9 cellular contexts compared by ENCODE assay signal in genomic region chr1:56644941-56645662, GRCh38. TPM values are rescaled to one million over a fixed set of nuclear protein-coding genes. Genes with fewer than 3 reads are reported as not detected.
DNase-seq lines count a peak whose midpoint lies in the region; ATAC-seq and TF ChIP-seq lines count a peak whose summit lies in the region.
"Had no signal": no experiment of that assay in that cellular context is flagged by ENCODE, and none has a peak within 500 bp of the region (broad histone marks: within the 10 kb centered on the region; RNA-seq: fewer than 3 reads in every experiment).

Gene PRKAA2, plus strand, starts transcription at chr1:56645314. Its CDS starts 74 bp downstream, at chr1:56645388.

- peak; percentile 92 for ATAC-seq in left ventricle myocardium superior

- no peaks in the 10 kb centered on the region for H3K36me3 Mint-ChIP-seq in activated CD4-positive, alpha-beta T cell treated with anti-CD3 and anti-CD28 coated beads, Interleukin-2, amount 10 ng/mL, durations not matched to agents 24 days and 14 days (ENCODE audit: low read depth)

- H3K4me3 ChIP-seq in MG63 (peak within 1 kb of the TSS; percentile 63), adrenal gland (peak within 1 kb of the TSS in 2 of 4 donors; percentile 38 to 90)

- H3K4me1 ChIP-seq in adrenal gland (replicated peaks in 1 of 2): peaks cover 5 to 8% of the 10 kb centered on the region in 2 donors

- WGBS in adrenal gland, 4 donors: 0 to 1% (median 1%) methylated on average over 21 to 101 of the region's 101 CpGs

- peaks cover 43% of the 10 kb centered on the region for H3K27me3 Mint-ChIP-seq in activated CD4-positive, alpha-beta T cell treated with anti-CD3 and anti-CD28 coated beads, Interleukin-2, amount 10 ng/mL, durations not matched to agents 24 days and 14 days

- intact Hi-C loops in activated CD4-positive, alpha-beta T cell treated with anti-CD3 and anti-CD28 coated beads, Interleukin-2, amount 10 ng/mL, durations not matched to agents 24 days and 14 days (cut with micrococcal nuclease): no loop called here
- intact Hi-C loops in adrenal gland (cut with DNase I) (no loop called here), left ventricle myocardium superior (cut with micrococcal nuclease) (no loop called here), posterior cingulate gyrus (cut with DNase I) (no loop called here)

- H3K27ac ChIP-seq in adrenal gland: peak within 1 kb of the TSS in 1 of 5 donors; percentile 40
- H3K27ac ChIP-seq: epithelial cell of prostate had no signal

- H3K4me1 Mint-ChIP-seq in activated CD4-positive, alpha-beta T cell treated with anti-CD3 and anti-CD28 coated beads, Interleukin-2, amount 10 ng/mL, durations not matched to agents 24 days and 14 days: peaks cover 2% of the 10 kb centered on the region

- peak within 1 kb of the TSS; percentile 42 for H3K4me3 Mint-ChIP-seq in activated CD4-positive, alpha-beta T cell treated with anti-CD3 and anti-CD28 coated beads, Interleukin-2, amount 10 ng/mL, durations not matched to agents 24 days and 14 days

- no peak for TF ChIP-seq POLR2A in adrenal gland (IDR thresholded peaks at IDR 0.05)

- H3K27me3 ChIP-seq in MG63 (no peaks in the 10 kb centered on the region), adrenal gland (no peaks in the 10 kb centered on the region)

- H3K36me3 ChIP-seq in MG63 (no peaks in the 10 kb centered on the region), adrenal gland (replicated peaks in 1 of 2) (no peaks in the 10 kb centered on the region)

- TF ChIP-seq CTCF in adrenal gland (IDR thresholded peaks at IDR 0.05): no peak

- H3K9me3 ChIP-seq in MG63 (no peaks in the 10 kb centered on the region), adrenal gland (replicated peaks in 1 of 3) (no peaks in the 10 kb centered on the region)

- peak; percentile 55 for DNase-seq in activated CD4-positive, alpha-beta T cell treated with anti-CD3 and anti-CD28 coated beads, Interleukin-2, amount 10 ng/mL, durations not matched to agents 24 days and 14 days
- no peak for DNase-seq in activated CD4-positive, alpha-beta T cell treated with anti-CD3 and anti-CD28 coated beads, Interleukin-2, amount 50 U/mL, for 4 hours
- DNase-seq in MG63: peak; percentile 53
- peak in 6 of 7 donors; percentile 18 to 57 (median 30) for DNase-seq in adrenal gland
- DNase-seq in left ventricle myocardium superior: peak; percentile 78
- DNase-seq in posterior cingulate gyrus: peak; percentile 22 to 92 (median 56)
- no peak for DNase-seq in 8988T
- DNase-seq in HPDE6-E6E7 (ENCODE audit: extremely low spot score): no peak

- H3K9me3 Mint-ChIP-seq in activated CD4-positive, alpha-beta T cell treated with anti-CD3 and anti-CD28 coated beads, Interleukin-2, amount 10 ng/mL, durations not matched to agents 24 days and 14 days: no peaks in the 10 kb centered on the region

- no peak within 1 kb of the TSS for H3K27ac Mint-ChIP-seq in activated CD4-positive, alpha-beta T cell treated with anti-CD3 and anti-CD28 coated beads, Interleukin-2, amount 10 ng/mL, durations not matched to agents 24 days and 14 days

RNA-seq across cellular contexts. Expression of gene PRKAA2, which starts in this region (rescaled TPM):
- total RNA-seq in activated CD4-positive, alpha-beta T cell treated with anti-CD3 and anti-CD28 coated beads, Interleukin-2, amount 10 ng/mL, durations not matched to agents 24 days and 14 days: not detected in 2 replicates
- total RNA-seq in MG63 (2014; rRNA removed; shearing (Covaris generic); ENCODE audit: low replicate concordance): 0.10 TPM in 2 replicates
- 1 to 10 TPM in 7 of 8 donors, under 1 TPM in 1; 0.93 to 2.6 (median 1.6) TPM for total RNA-seq in adrenal gland
- under 1 TPM; 0.74 to 0.90 (median 0.88) TPM for polyA plus RNA-seq in adrenal gland
- total RNA-seq in left ventricle myocardium superior: 88.0 TPM

Comparison
In these comparisons a context has a peak if more than half of its experiments do, and no peak if none do; other contexts are left out.
1. RNA of gene PRKAA2 (total RNA-seq): 88.0 TPM in left ventricle myocardium superior (single experiment); 0.93 to 2.6 TPM in adrenal gland, 0.10 TPM in MG63 and not detected in activated CD4-positive, alpha-beta T cell treated with anti-CD3 and anti-CD28 coated beads, Interleukin-2, amount 10 ng/mL, durations not matched to agents 24 days and 14 days; every median in the first group is over 10 times any median in the second.
2. Peak in DNase-seq in activated CD4-positive, alpha-beta T cell treated with anti-CD3 and anti-CD28 coated beads, Interleukin-2, amount 10 ng/mL, durations not matched to agents 24 days and 14 days; RNA of the gene not detected or under 1 TPM.
3. Peak in DNase-seq and H3K4me3 ChIP-seq in MG63; RNA of the gene not detected or under 1 TPM.
4. DNase-seq: peak in adrenal gland (6 of 7), left ventricle myocardium superior (single experiment) and posterior cingulate gyrus (10 of 10); none in activated CD4-positive, alpha-beta T cell treated with anti-CD3 and anti-CD28 coated beads, Interleukin-2, amount 50 U/mL, for 4 hours (0 of 2), 8988T (single experiment) and HPDE6-E6E7 (single experiment).